Comparison of ENCODE assay signal across 1 cellular context in genomic region chr17:38868968-38869646, GRCh38.
TF ChIP-seq lines count a peak whose summit lies in the region.

No MANE protein-coding gene starts in this region.

TF ChIP-seq in HepG2, 621 proteins besides CTCF, POLR2A, EP300 and RAD21 (continued from another document):
- 0 out of 2 replicates have a peak, but pooled peaks have one; percentile 19 for TF ChIP-seq AHR (CRISPR knock-in tag; IDR thresholded peaks at IDR 0.05)
- TF ChIP-seq MTA1 (CRISPR knock-in tag; IDR thresholded peaks at IDR 0.05; ENCODE audit: borderline replicate concordance) = peak; percentile 18; the same call in 1 of the 2 replicates
- peak; percentile 90 for TF ChIP-seq CHD4 (IDR thresholded peaks at IDR 0.05; ENCODE audit: borderline replicate concordance, low read length)
- peak; percentile 20; the same call in 1 of the 2 replicates for TF ChIP-seq ELF3 (CRISPR knock-in tag; IDR thresholded peaks at IDR 0.05)
- TF ChIP-seq, protein P1, sequence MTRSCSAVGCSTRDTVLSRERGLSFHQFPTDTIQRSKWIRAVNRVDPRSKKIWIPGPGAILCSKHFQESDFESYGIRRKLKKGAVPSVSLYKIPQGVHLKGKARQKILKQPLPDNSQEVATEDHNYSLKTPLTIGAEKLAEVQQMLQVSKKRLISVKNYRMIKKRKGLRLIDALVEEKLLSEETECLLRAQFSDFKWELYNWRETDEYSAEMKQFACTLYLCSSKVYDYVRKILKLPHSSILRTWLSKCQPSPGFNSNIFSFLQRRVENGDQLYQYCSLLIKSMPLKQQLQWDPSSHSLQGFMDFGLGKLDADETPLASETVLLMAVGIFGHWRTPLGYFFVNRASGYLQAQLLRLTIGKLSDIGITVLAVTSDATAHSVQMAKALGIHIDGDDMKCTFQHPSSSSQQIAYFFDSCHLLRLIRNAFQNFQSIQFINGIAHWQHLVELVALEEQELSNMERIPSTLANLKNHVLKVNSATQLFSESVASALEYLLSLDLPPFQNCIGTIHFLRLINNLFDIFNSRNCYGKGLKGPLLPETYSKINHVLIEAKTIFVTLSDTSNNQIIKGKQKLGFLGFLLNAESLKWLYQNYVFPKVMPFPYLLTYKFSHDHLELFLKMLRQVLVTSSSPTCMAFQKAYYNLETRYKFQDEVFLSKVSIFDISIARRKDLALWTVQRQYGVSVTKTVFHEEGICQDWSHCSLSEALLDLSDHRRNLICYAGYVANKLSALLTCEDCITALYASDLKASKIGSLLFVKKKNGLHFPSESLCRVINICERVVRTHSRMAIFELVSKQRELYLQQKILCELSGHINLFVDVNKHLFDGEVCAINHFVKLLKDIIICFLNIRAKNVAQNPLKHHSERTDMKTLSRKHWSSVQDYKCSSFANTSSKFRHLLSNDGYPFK (CRISPR knock-in tag; IDR thresholded peaks at IDR 0.05; ENCODE audit: borderline replicate concordance) = no peak; the same call in 1 of the 2 replicates
- no peak for TF ChIP-seq GPN1 (CRISPR knock-in tag; IDR thresholded peaks at IDR 0.05; ENCODE audit: borderline replicate concordance)
- TF ChIP-seq, protein P2, sequence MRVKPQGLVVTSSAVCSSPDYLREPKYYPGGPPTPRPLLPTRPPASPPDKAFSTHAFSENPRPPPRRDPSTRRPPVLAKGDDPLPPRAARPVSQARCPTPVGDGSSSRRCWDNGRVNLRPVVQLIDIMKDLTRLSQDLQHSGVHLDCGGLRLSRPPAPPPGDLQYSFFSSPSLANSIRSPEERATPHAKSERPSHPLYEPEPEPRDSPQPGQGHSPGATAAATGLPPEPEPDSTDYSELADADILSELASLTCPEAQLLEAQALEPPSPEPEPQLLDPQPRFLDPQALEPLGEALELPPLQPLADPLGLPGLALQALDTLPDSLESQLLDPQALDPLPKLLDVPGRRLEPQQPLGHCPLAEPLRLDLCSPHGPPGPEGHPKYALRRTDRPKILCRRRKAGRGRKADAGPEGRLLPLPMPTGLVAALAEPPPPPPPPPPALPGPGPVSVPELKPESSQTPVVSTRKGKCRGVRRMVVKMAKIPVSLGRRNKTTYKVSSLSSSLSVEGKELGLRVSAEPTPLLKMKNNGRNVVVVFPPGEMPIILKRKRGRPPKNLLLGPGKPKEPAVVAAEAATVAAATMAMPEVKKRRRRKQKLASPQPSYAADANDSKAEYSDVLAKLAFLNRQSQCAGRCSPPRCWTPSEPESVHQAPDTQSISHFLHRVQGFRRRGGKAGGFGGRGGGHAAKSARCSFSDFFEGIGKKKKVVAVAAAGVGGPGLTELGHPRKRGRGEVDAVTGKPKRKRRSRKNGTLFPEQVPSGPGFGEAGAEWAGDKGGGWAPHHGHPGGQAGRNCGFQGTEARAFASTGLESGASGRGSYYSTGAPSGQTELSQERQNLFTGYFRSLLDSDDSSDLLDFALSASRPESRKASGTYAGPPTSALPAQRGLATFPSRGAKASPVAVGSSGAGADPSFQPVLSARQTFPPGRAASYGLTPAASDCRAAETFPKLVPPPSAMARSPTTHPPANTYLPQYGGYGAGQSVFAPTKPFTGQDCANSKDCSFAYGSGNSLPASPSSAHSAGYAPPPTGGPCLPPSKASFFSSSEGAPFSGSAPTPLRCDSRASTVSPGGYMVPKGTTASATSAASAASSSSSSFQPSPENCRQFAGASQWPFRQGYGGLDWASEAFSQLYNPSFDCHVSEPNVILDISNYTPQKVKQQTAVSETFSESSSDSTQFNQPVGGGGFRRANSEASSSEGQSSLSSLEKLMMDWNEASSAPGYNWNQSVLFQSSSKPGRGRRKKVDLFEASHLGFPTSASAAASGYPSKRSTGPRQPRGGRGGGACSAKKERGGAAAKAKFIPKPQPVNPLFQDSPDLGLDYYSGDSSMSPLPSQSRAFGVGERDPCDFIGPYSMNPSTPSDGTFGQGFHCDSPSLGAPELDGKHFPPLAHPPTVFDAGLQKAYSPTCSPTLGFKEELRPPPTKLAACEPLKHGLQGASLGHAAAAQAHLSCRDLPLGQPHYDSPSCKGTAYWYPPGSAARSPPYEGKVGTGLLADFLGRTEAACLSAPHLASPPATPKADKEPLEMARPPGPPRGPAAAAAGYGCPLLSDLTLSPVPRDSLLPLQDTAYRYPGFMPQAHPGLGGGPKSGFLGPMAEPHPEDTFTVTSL (CRISPR knock-in tag; IDR thresholded peaks at IDR 0.05; ENCODE audit: borderline replicate concordance) = no peak
- TF ChIP-seq BCL6 (CRISPR knock-in tag; IDR thresholded peaks at IDR 0.05) = peak; percentile 42; the same call in 1 of the 2 replicates
- TF ChIP-seq MAF1 (CRISPR knock-in tag; IDR thresholded peaks at IDR 0.05; ENCODE audit: borderline replicate concordance) = peak; percentile 99
- TF ChIP-seq IRX3 (CRISPR knock-in tag; IDR thresholded peaks at IDR 0.05; ENCODE audit: borderline replicate concordance, low read depth) = no peak
- no peak for TF ChIP-seq SSRP1 (CRISPR knock-in tag; IDR thresholded peaks at IDR 0.05)
- TF ChIP-seq ZNF615 (CRISPR knock-in tag; IDR thresholded peaks at IDR 0.05; ENCODE audit: borderline replicate concordance) = peak; percentile 61; the same call in 1 of the 2 replicates
- peak; percentile 40; the same call in 1 of the 2 replicates for TF ChIP-seq ISX (CRISPR knock-in tag; conservative IDR thresholded peaks at IDR 0.05)
- TF ChIP-seq, protein P3, sequence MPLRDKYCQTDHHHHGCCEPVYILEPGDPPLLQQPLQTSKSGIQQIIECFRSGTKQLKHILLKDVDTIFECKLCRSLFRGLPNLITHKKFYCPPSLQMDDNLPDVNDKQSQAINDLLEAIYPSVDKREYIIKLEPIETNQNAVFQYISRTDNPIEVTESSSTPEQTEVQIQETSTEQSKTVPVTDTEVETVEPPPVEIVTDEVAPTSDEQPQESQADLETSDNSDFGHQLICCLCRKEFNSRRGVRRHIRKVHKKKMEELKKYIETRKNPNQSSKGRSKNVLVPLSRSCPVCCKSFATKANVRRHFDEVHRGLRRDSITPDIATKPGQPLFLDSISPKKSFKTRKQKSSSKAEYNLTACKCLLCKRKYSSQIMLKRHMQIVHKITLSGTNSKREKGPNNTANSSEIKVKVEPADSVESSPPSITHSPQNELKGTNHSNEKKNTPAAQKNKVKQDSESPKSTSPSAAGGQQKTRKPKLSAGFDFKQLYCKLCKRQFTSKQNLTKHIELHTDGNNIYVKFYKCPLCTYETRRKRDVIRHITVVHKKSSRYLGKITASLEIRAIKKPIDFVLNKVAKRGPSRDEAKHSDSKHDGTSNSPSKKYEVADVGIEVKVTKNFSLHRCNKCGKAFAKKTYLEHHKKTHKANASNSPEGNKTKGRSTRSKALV (CRISPR knock-in tag; IDR thresholded peaks at IDR 0.05) = peak; percentile 31; the same call in 1 of the 2 replicates
- peak; percentile 35; the same call in 1 of the 2 replicates for TF ChIP-seq TRAFD1 (CRISPR knock-in tag; IDR thresholded peaks at IDR 0.05; ENCODE audit: borderline replicate concordance)
- TF ChIP-seq CEBPB (IDR thresholded peaks at IDR 0.05; ENCODE audit: borderline replicate concordance, low read depth, low read length) = peak; percentile 40
- TF ChIP-seq ZBTB49 (CRISPR knock-in tag; IDR thresholded peaks at IDR 0.05; ENCODE audit: borderline replicate concordance) = no peak
- TF ChIP-seq ZNF678 (CRISPR knock-in tag; IDR thresholded peaks at IDR 0.05) = peak; percentile 57; the same call in 1 of the 2 replicates
- TF ChIP-seq, protein P4, sequence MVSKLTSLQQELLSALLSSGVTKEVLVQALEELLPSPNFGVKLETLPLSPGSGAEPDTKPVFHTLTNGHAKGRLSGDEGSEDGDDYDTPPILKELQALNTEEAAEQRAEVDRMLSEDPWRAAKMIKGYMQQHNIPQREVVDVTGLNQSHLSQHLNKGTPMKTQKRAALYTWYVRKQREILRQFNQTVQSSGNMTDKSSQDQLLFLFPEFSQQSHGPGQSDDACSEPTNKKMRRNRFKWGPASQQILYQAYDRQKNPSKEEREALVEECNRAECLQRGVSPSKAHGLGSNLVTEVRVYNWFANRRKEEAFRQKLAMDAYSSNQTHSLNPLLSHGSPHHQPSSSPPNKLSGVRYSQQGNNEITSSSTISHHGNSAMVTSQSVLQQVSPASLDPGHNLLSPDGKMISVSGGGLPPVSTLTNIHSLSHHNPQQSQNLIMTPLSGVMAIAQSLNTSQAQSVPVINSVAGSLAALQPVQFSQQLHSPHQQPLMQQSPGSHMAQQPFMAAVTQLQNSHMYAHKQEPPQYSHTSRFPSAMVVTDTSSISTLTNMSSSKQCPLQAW (CRISPR knock-in tag; IDR thresholded peaks at IDR 0.05) = peak; percentile 63
